In the genomic region with DNA sequence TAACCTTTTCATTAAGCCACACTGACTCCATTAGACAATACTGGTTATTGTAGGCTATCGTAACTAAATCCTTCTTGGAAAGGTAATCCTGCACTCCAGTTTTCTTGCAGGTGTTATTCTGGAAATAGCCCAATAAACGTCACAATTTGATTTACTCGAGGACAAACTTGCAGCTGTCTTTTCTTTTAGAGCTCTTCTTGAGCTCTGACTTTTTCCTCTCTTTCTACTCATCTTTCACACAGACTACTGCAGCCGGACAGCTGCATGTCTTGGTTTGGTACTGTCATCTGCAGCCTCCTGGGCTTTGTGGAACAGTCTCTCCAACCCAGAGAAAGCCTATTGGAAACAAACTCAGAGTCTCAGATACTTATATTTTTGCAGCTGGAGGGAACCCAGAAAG, we compare ENCODE assay signal across 19 cellular contexts. TPM values are rescaled to one million over a fixed set of nuclear protein-coding genes. Genes with fewer than 3 reads are reported as not detected.
A peak's percentile ranks its signal among the peaks of the same experiment; 100 is the strongest.
DNase-seq lines count a peak whose midpoint lies in the region; ATAC-seq and TF ChIP-seq lines count a peak whose summit lies in the region.
"Had no signal": no experiment of that assay in that cellular context is flagged by ENCODE, and none has a peak within 500 bp of the region (broad histone marks: within the 10 kb centered on the region; RNA-seq: fewer than 3 reads in every experiment).

No MANE protein-coding gene starts in this region.

- intact Hi-C loops in aorta (cut with DNase I), result no loop called here

- H3K79me2 ChIP-seq in GM23338 (replicated peaks; ENCODE audit: insufficient read depth), result no peaks in the 10 kb centered on the region

- H3K4me1 ChIP-seq in GM23338 (ENCODE audit: insufficient read depth) (no peaks in the 10 kb centered on the region), aorta (ENCODE audit: control insufficient read depth in 1 of 2, insufficient read depth in 2 of 2, low read length in 2 of 2) (no peaks in the 10 kb centered on the region)

- H3K4me3 ChIP-seq in GM06990 (replicated peaks; ENCODE audit: low read depth, low read length), result no peak overlapping the region
- no peak overlapping the region for H3K4me3 ChIP-seq in GM23338
- H3K4me3 ChIP-seq in aorta (ENCODE audit: low read length in 2 of 2), result no peak overlapping the region

- H4K20me1 ChIP-seq in GM23338 (replicated peaks; ENCODE audit: insufficient read depth), result no peaks in the 10 kb centered on the region

- H2AFZ ChIP-seq in GM23338, result 0 out of 2 replicates have a peak overlapping the region, but pooled peaks have one; percentile 84

- H3F3A ChIP-seq in GM23338 (replicated peaks; ENCODE audit: low read depth), result no peaks in the 10 kb centered on the region

- H3K27me3 ChIP-seq in GM06990 (replicated peaks; ENCODE audit: control insufficient read depth, insufficient read depth, low read length) (no peaks in the 10 kb centered on the region), GM23338 (ENCODE audit: insufficient read depth) (no peaks in the 10 kb centered on the region), aorta (ENCODE audit: control insufficient read depth in 1 of 2, insufficient read depth in 2 of 2, low read length in 1 of 2) (no peaks in the 10 kb centered on the region)
- H3K27me3 ChIP-seq: BE2C had no signal

- H3K4me2 ChIP-seq in GM23338, result no peak overlapping the region

- no peak overlapping the region for H3K27ac Mint-ChIP-seq in GM23338
- H3K27ac Mint-ChIP-seq in nephron progenitor cell, result peak overlapping the region; percentile 64

- DNase-seq in GM06990 (ENCODE audit: extremely low read depth, insufficient read length) (peak; percentile 28), GM23338 (ENCODE audit: low spot score) (no peak), NCI-H524 (lab: John Stamatoyannopoulos, UW) (peak; percentile 76 to 95), nephron progenitor cell (no peak), NCI-H1436 (lab: John Stamatoyannopoulos, UW) (no peak), aorta (no peak)
- DNase-seq: BE2C; CD8-positive, alpha-beta memory T cell; DMS 273 treated with DMSO at 0.1 percent for 48 hours; KG1; NCI-H1105 treated with DMSO at 0.1 percent for 48 hours; NCI-H2029 treated with DMSO at 0.1 percent for 48 hours; NK-92 treated with Interleukin-12 subunit alpha and Interleukin-12 subunit beta, amount 100 ng/mL, for 24 hours; PC-3; T1000 had no signal

- H3K9me3 ChIP-seq in aorta (ENCODE audit: control insufficient read depth, low read length), result no peaks in the 10 kb centered on the region
- H3K9me3 ChIP-seq: BE2C had no signal

- no peak for TF ChIP-seq CTCF in GM06990 (IDR thresholded peaks at IDR 0.05; ENCODE audit: insufficient read depth, low read length, poor library complexity, severe bottlenecking)
- TF ChIP-seq CTCF in GM23338 (conservative IDR thresholded peaks at IDR 0.05; ENCODE audit: low read depth in 2 of 2), result no peak
- no peak for TF ChIP-seq CTCF in nephron progenitor cell (IDR thresholded peaks at IDR 0.05)

- H3K9me3 Mint-ChIP-seq in GM23338, result no peaks in the 10 kb centered on the region
- H3K9me3 Mint-ChIP-seq in nephron progenitor cell, result no peaks in the 10 kb centered on the region
- H3K9me3 Mint-ChIP-seq: CD8-positive, alpha-beta memory T cell had no signal

- H3K9me2 ChIP-seq in GM23338 (ENCODE audit: insufficient read depth), result no peaks in the 10 kb centered on the region

- H3K4me1 Mint-ChIP-seq in GM23338, result no peaks in the 10 kb centered on the region; the same call in 2 of the 3 replicates
- H3K4me1 Mint-ChIP-seq in nephron progenitor cell, result peaks cover 75% of the 10 kb centered on the region
- H3K4me1 Mint-ChIP-seq: CD8-positive, alpha-beta memory T cell had no signal

- H3K27me3 Mint-ChIP-seq in GM23338 (ENCODE audit: insufficient read depth, low read depth, poor library complexity), result peaks cover 2% of the 10 kb centered on the region
- H3K27me3 Mint-ChIP-seq in nephron progenitor cell (ENCODE audit: low read depth, poor library complexity), result peaks cover 7% of the 10 kb centered on the region

- H3K4me3 Mint-ChIP-seq in GM23338 (no peak overlapping the region), nephron progenitor cell (peak overlapping the region; percentile 62)

- 68 to 69% methylated on average over 4 of the region's 4 CpGs for WGBS in aorta, 2 donors

- H3K27ac ChIP-seq in GM23338 (ENCODE audit: low read depth) (no peak overlapping the region), aorta (ENCODE audit: low read depth in 1 of 2, low read length in 2 of 2) (no peak overlapping the region)

- H3K36me3 Mint-ChIP-seq in GM23338 (ENCODE audit: low read depth) (no peaks in the 10 kb centered on the region), nephron progenitor cell (ENCODE audit: low read depth) (no peaks in the 10 kb centered on the region)
- H3K36me3 Mint-ChIP-seq: CD8-positive, alpha-beta memory T cell had no signal

- no peaks in the 10 kb centered on the region for H3K36me3 ChIP-seq in GM06990 (ENCODE audit: control insufficient read depth, insufficient read depth, low read length)
- no peaks in the 10 kb centered on the region for H3K36me3 ChIP-seq in GM23338 (ENCODE audit: insufficient read depth)
- no peaks in the 10 kb centered on the region for H3K36me3 ChIP-seq in aorta (ENCODE audit: control insufficient read depth in 1 of 2, insufficient read depth in 2 of 2, low read length in 1 of 2)
- H3K36me3 ChIP-seq: BE2C had no signal

- ATAC-seq in GM23338 (no peak), GM19023 (IDR thresholded peaks at IDR 0.05; ENCODE audit: unreplicated experiment) (no peak), aorta (ENCODE audit: low FRiP score) (no peak)
- ATAC-seq: PC-3 had no signal

TF ChIP-seq in GM23338, 12 proteins besides CTCF, POLR2A, EP300 and RAD21 (continues in another document):
- TF ChIP-seq, protein P1, sequence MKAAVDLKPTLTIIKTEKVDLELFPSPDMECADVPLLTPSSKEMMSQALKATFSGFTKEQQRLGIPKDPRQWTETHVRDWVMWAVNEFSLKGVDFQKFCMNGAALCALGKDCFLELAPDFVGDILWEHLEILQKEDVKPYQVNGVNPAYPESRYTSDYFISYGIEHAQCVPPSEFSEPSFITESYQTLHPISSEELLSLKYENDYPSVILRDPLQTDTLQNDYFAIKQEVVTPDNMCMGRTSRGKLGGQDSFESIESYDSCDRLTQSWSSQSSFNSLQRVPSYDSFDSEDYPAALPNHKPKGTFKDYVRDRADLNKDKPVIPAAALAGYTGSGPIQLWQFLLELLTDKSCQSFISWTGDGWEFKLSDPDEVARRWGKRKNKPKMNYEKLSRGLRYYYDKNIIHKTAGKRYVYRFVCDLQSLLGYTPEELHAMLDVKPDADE (IDR thresholded peaks at IDR 0.05), result no peak
- no peak for TF ChIP-seq JUNB (IDR thresholded peaks at IDR 0.05; ENCODE audit: unreplicated experiment)
- TF ChIP-seq STAT1 (IDR thresholded peaks at IDR 0.05; ENCODE audit: unreplicated experiment), result no peak

RNA-seq across cellular contexts. Expression of a gene that starts 23.0 kb away (rescaled TPM):
- not detected in 2 replicates for total RNA-seq in GM23338 (2014; rRNA removed; shearing (Covaris generic))
- polyA plus RNA-seq in GM23338 (2016; fragmentation: Nextera tagmentation; extraction: Ambion mirVana) (not detected in 2 replicates), aorta (not detected)
- not detected for total RNA-seq in aorta
- total RNA-seq: CD8-positive, alpha-beta memory T cell; NCI-H460; PC-3; SK-MEL-5 had no signal
- polyA plus RNA-seq: AG04450; CD8-positive, alpha-beta memory T cell had no signal

RNA-seq across cellular contexts. Expression of a gene that starts 39.4 kb away (rescaled TPM):
- total RNA-seq in GM23338 (2014; rRNA removed; shearing (Covaris generic)), result 25.2 and 43.3 TPM in 2 replicates
- polyA plus RNA-seq in GM23338 (2016; fragmentation: Nextera tagmentation; extraction: Ambion mirVana) (9.8 and 14.2 TPM in 2 replicates), aorta (1 to 10 TPM; 1.2 to 1.5 TPM)
- total RNA-seq in aorta, result 1 to 10 TPM; 3.5 to 5.5 TPM

RNA-seq across cellular contexts. Expression of a gene that starts 39.7 kb away (rescaled TPM):
- 43.3 and 53.4 TPM in 2 replicates for total RNA-seq in GM23338 (2014; rRNA removed; shearing (Covaris generic))
- 45.5 and 59.8 TPM in 2 replicates for polyA plus RNA-seq in GM23338 (2016; fragmentation: Nextera tagmentation; extraction: Ambion mirVana)
- 10 to 100 TPM; 11.6 to 17.2 TPM for total RNA-seq in aorta
- 1 to 10 TPM; 5.5 to 5.7 TPM for polyA plus RNA-seq in aorta

Comparison
In these comparisons a context has a peak if more than half of its experiments do, and no peak if none do; other contexts are left out.
1. DNase-seq: peak in GM06990 (single experiment) and NCI-H524 (2 of 2); none in GM23338 (single experiment), nephron progenitor cell (single experiment), NCI-H1436 (single experiment) and aorta (0 of 2).